ENCODE assay signal across 11 cellular contexts in genomic region chr4:79865253-79865652, GRCh38.
DNase-seq lines count a peak whose midpoint lies in the region; ATAC-seq, FAIRE-seq and TF ChIP-seq lines count a peak whose summit lies in the region.
"Had no signal": no experiment of that assay in that cellular context is flagged by ENCODE, and none has a peak within 500 bp of the region (broad histone marks: within the 10 kb centered on the region; RNA-seq: fewer than 3 reads in every experiment).

No MANE protein-coding gene starts in this region.

- peak overlapping the region; percentile 92 for H3K27ac ChIP-seq in WERI-Rb-1
- H3K27ac ChIP-seq in psoas muscle: no peak overlapping the region
- H3K27ac ChIP-seq in heart left ventricle: no peak overlapping the region
- H3K27ac ChIP-seq: neural progenitor cell, vagina, VCaP had no signal

- no peaks in the 10 kb centered on the region for H3K27me3 ChIP-seq in WERI-Rb-1 (ENCODE audit: insufficient read depth, low read depth, severe bottlenecking)
- no peaks in the 10 kb centered on the region for H3K27me3 ChIP-seq in psoas muscle (ENCODE audit: insufficient read depth in 3 of 3, low read length in 2 of 3)
- H3K27me3 ChIP-seq in heart left ventricle: peaks cover 0 to 3% (median 0%) of the 10 kb centered on the region in 9 donors
- H3K27me3 ChIP-seq: neural progenitor cell, vagina had no signal

- H3K4me1 ChIP-seq in psoas muscle (no peaks in the 10 kb centered on the region), heart left ventricle (peaks cover 0 to 11% (median 0%) of the 10 kb centered on the region in 12 donors)
- H3K4me1 ChIP-seq: neural progenitor cell, vagina had no signal

- TF ChIP-seq CTCF in WERI-Rb-1 (IDR thresholded peaks at IDR 0.05; ENCODE audit: low read depth, low read length) (no peak), foreskin fibroblast (IDR thresholded peaks at IDR 0.05; ENCODE audit: low read depth, low read length) (no peak), GM20000 (IDR thresholded peaks at IDR 0.05; ENCODE audit: extremely low read depth, missing control alignments) (no peak), psoas muscle (IDR thresholded peaks at IDR 0.05) (no peak), heart left ventricle (IDR thresholded peaks at IDR 0.05) (no peak)

- DNase-seq in H54 (ENCODE audit: insufficient read length, low spot score): peak; percentile 0
- no peak for DNase-seq in WERI-Rb-1
- peak; percentile 24 to 69 for DNase-seq in foreskin fibroblast
- DNase-seq in GM20000 (ENCODE audit: low spot score): no peak
- no peak for DNase-seq in psoas muscle
- no peak for DNase-seq in heart left ventricle

- ATAC-seq in psoas muscle: no peak
- ATAC-seq in heart left ventricle: no peak
- no peak for ATAC-seq in HG03354 (IDR thresholded peaks at IDR 0.05; ENCODE audit: poor library complexity, severe bottlenecking, unreplicated experiment)
- ATAC-seq: HCT116 had no signal

- WGBS in psoas muscle, 3 donors: 20 to 38% (median 23%) methylated on average over 2 of the region's 2 CpGs
- WGBS in heart left ventricle, 4 donors: 48 to 71% (median 61%) methylated on average over 2 of the region's 2 CpGs

- H3K36me3 ChIP-seq in WERI-Rb-1: no peaks in the 10 kb centered on the region
- H3K36me3 ChIP-seq in psoas muscle (ENCODE audit: insufficient read depth in 1 of 2, low read depth in 1 of 2): no peaks in the 10 kb centered on the region
- H3K36me3 ChIP-seq in heart left ventricle: no peaks in the 10 kb centered on the region
- H3K36me3 ChIP-seq: neural progenitor cell, vagina had no signal

- intact Hi-C loops in psoas muscle (cut with DNase I) (no loop called here), heart left ventricle (cut with DNase I) (no loop called here)

- no peak for FAIRE-seq in H54 (lab: Jason Lieb, UNC)

- no peak overlapping the region for H3K4me3 ChIP-seq in WERI-Rb-1 (ENCODE audit: low read depth, low read length)
- no peak overlapping the region for H3K4me3 ChIP-seq in foreskin fibroblast (ENCODE audit: low read depth in 1 of 2, low read length in 2 of 2)
- H3K4me3 ChIP-seq in psoas muscle: no peak overlapping the region
- no peak overlapping the region for H3K4me3 ChIP-seq in heart left ventricle
- H3K4me3 ChIP-seq: neural progenitor cell, vagina had no signal

- TF ChIP-seq POLR2A in H54 (IDR thresholded peaks at IDR 0.05; ENCODE audit: low read depth, low read length) (no peak), heart left ventricle (IDR thresholded peaks at IDR 0.05) (no peak)

- H3K9me3 ChIP-seq in WERI-Rb-1 (ENCODE audit: severe bottlenecking) (peaks cover 3% of the 10 kb centered on the region), psoas muscle (no peaks in the 10 kb centered on the region), heart left ventricle (no peaks in the 10 kb centered on the region)
- H3K9me3 ChIP-seq: vagina had no signal

Comparison
In these comparisons a context has a peak if more than half of its experiments do, and no peak if none do; other contexts are left out.
1. DNase-seq: peak in H54 (single experiment) and foreskin fibroblast (2 of 2); none in WERI-Rb-1 (single experiment), GM20000 (single experiment), psoas muscle (0 of 2) and heart left ventricle (0 of 5).